ENCODE assay signal across 8 cellular contexts in genomic region chr15:66566963-66567531, GRCh38. TPM values are rescaled to one million over a fixed set of nuclear protein-coding genes. Genes with fewer than 3 reads are reported as not detected.
DNase-seq lines count a peak whose midpoint lies in the region; ATAC-seq, FAIRE-seq and TF ChIP-seq lines count a peak whose summit lies in the region.

No MANE protein-coding gene starts in this region.

- DNase-seq in Ammon's horn (ENCODE audit: low spot score) (peak; percentile 75), H54 (ENCODE audit: insufficient read length, low spot score) (peak; percentile 40), NCI-H510A (lab: John Stamatoyannopoulos, UW) (peak; percentile 35), dermis microvascular lymphatic vessel endothelial cell (ENCODE audit: low read depth in 2 of 2) (peak; percentile 55 to 72), lung microvascular endothelial cell (ENCODE audit: low read depth in 2 of 2) (peak; percentile 73 to 83)
- DNase-seq in activated CD4-positive, alpha-beta T cell treated with anti-CD3 and anti-CD28 coated beads for 4 hours, result peak; percentile 54 to 59
- DNase-seq in stimulated activated CD8-positive, alpha-beta memory T cell treated with anti-CD3 and anti-CD28 coated beads, Interleukin-4, amount 100 ng/mL, for 48 hours, result peak; percentile 65

- no peak for ATAC-seq in HG02588 (IDR thresholded peaks at IDR 0.05; ENCODE audit: unreplicated experiment)

- no peak for FAIRE-seq in H54 (lab: Jason Lieb, UNC)

- TF ChIP-seq POLR2A in H54 (IDR thresholded peaks at IDR 0.05; ENCODE audit: low read depth, low read length), result no peak

RNA-seq across cellular contexts. Expression of gene LCTL, which starts 1.2 kb away (rescaled TPM):
- total RNA-seq in dermis microvascular lymphatic vessel endothelial cell, result not detected in 2 replicates
- total RNA-seq in lung microvascular endothelial cell, result under 0.01 TPM in 1 of 2 replicates, not detected in the other
